Comparison of ENCODE assay signal across 1 cellular context in genomic region chr22:39316440-39317083, GRCh38.
A peak's percentile ranks its signal among the peaks of the same experiment; 100 is the strongest.
TF ChIP-seq lines count a peak whose summit lies in the region.

No MANE protein-coding gene starts in this region.

TF ChIP-seq in HepG2, 621 proteins besides CTCF, POLR2A, EP300 and RAD21 (continued from another document and continues in another):
- TF ChIP-seq SRY (CRISPR knock-in tag; IDR thresholded peaks at IDR 0.05) = no peak
- TF ChIP-seq MATR3 (CRISPR knock-in tag; IDR thresholded peaks at IDR 0.05) = no peak
- no peak for TF ChIP-seq GLMP (CRISPR knock-in tag; IDR thresholded peaks at IDR 0.05; ENCODE audit: borderline replicate concordance)
- TF ChIP-seq SP2 (CRISPR knock-in tag; IDR thresholded peaks at IDR 0.05) = no peak
- no peak for TF ChIP-seq JARID2 (CRISPR knock-in tag; IDR thresholded peaks at IDR 0.05; ENCODE audit: insufficient replicate concordance)
- no peak for TF ChIP-seq SMAD1 (CRISPR knock-in tag; IDR thresholded peaks at IDR 0.05; ENCODE audit: borderline replicate concordance, low read depth)
- TF ChIP-seq E2F2 (CRISPR knock-in tag; IDR thresholded peaks at IDR 0.05; ENCODE audit: borderline replicate concordance) = no peak
- no peak; the same call in 1 of the 2 replicates for TF ChIP-seq ZBTB38 (CRISPR knock-in tag; IDR thresholded peaks at IDR 0.05)
- TF ChIP-seq THRA (CRISPR knock-in tag; IDR thresholded peaks at IDR 0.05; ENCODE audit: borderline replicate concordance) = 0 out of 2 replicates have a peak, but pooled peaks have one; percentile 9
- TF ChIP-seq POGZ (CRISPR knock-in tag; IDR thresholded peaks at IDR 0.05) = no peak
- TF ChIP-seq MAF1 (CRISPR knock-in tag; IDR thresholded peaks at IDR 0.05; ENCODE audit: borderline replicate concordance) = no peak
- peak; percentile 89 for TF ChIP-seq FOSL2 (CRISPR knock-in tag; IDR thresholded peaks at IDR 0.05)
- no peak for TF ChIP-seq NBN (conservative IDR thresholded peaks at IDR 0.05)
- TF ChIP-seq ETS1 (CRISPR knock-in tag; IDR thresholded peaks at IDR 0.05) = no peak
- no peak for TF ChIP-seq ZNF678 (CRISPR knock-in tag; IDR thresholded peaks at IDR 0.05)
- 0 out of 2 replicates have a peak, but pooled peaks have one; percentile 24 for TF ChIP-seq SSRP1 (CRISPR knock-in tag; IDR thresholded peaks at IDR 0.05)
- no peak for TF ChIP-seq TAF1 (CRISPR knock-in tag; IDR thresholded peaks at IDR 0.05)
- no peak for TF ChIP-seq ZBTB7A (CRISPR knock-in tag; IDR thresholded peaks at IDR 0.05)
- no peak for TF ChIP-seq ZNF17 (CRISPR knock-in tag; IDR thresholded peaks at IDR 0.05)
- 0 out of 2 replicates have a peak, but pooled peaks have one; percentile 35 for TF ChIP-seq JUN (CRISPR knock-in tag; IDR thresholded peaks at IDR 0.05)
- TF ChIP-seq ZNF598 (CRISPR knock-in tag; IDR thresholded peaks at IDR 0.05; ENCODE audit: borderline replicate concordance) = no peak; the same call in 1 of the 2 replicates
- no peak for TF ChIP-seq ZNF383 (CRISPR knock-in tag; IDR thresholded peaks at IDR 0.05; ENCODE audit: borderline replicate concordance)
- TF ChIP-seq ZFP37 (CRISPR knock-in tag; IDR thresholded peaks at IDR 0.05; ENCODE audit: borderline replicate concordance) = no peak
- peak; percentile 91 for TF ChIP-seq XRCC5 (optimal IDR thresholded peaks at IDR 0.05; ENCODE audit: low read length)
- no peak for TF ChIP-seq PRDM4 (CRISPR knock-in tag; IDR thresholded peaks at IDR 0.05; ENCODE audit: borderline replicate concordance)
- no peak for TF ChIP-seq ZNF629 (CRISPR knock-in tag; conservative IDR thresholded peaks at IDR 0.05)
- no peak for TF ChIP-seq BCL6 (CRISPR knock-in tag; IDR thresholded peaks at IDR 0.05)
- TF ChIP-seq ZNF24 (IDR thresholded peaks at IDR 0.05) = no peak
- TF ChIP-seq GABPB1 (CRISPR knock-in tag; IDR thresholded peaks at IDR 0.05) = 0 out of 2 replicates have a peak, but pooled peaks have one; percentile 18
- TF ChIP-seq ZNF296 (CRISPR knock-in tag; conservative IDR thresholded peaks at IDR 0.05) = no peak
- TF ChIP-seq ATRX (CRISPR knock-in tag; IDR thresholded peaks at IDR 0.05; ENCODE audit: borderline replicate concordance) = no peak
- peak; percentile 58 for TF ChIP-seq ZNF687 (CRISPR knock-in tag; IDR thresholded peaks at IDR 0.05)
- no peak for TF ChIP-seq MLLT10 (CRISPR knock-in tag; IDR thresholded peaks at IDR 0.05)
- TF ChIP-seq ZNF234 (CRISPR knock-in tag; conservative IDR thresholded peaks at IDR 0.05) = no peak
- TF ChIP-seq RXRA (CRISPR knock-in tag; IDR thresholded peaks at IDR 0.05) = no peak
- no peak for TF ChIP-seq NFKB2 (CRISPR knock-in tag; IDR thresholded peaks at IDR 0.05; ENCODE audit: borderline replicate concordance)
- TF ChIP-seq TBP (CRISPR knock-in tag; IDR thresholded peaks at IDR 0.05) = no peak
- TF ChIP-seq EHMT2 (IDR thresholded peaks at IDR 0.05; ENCODE audit: borderline replicate concordance, low read depth, low read length) = no peak
- TF ChIP-seq ZNF790 (CRISPR knock-in tag; IDR thresholded peaks at IDR 0.05; ENCODE audit: borderline replicate concordance) = no peak
- TF ChIP-seq ASH2L (IDR thresholded peaks at IDR 0.05; ENCODE audit: insufficient read length, low read depth, low read length) = no peak
- no peak for TF ChIP-seq ZNF225 (CRISPR knock-in tag; IDR thresholded peaks at IDR 0.05)
- no peak for TF ChIP-seq NFIC (IDR thresholded peaks at IDR 0.05; ENCODE audit: low read length)
- TF ChIP-seq ZNF430 (CRISPR knock-in tag; IDR thresholded peaks at IDR 0.05) = 0 out of 2 replicates have a peak, but pooled peaks have one; percentile 59
- 0 out of 2 replicates have a peak, but pooled peaks have one; percentile 31 for TF ChIP-seq HOXA5 (CRISPR knock-in tag; IDR thresholded peaks at IDR 0.05)
- no peak for TF ChIP-seq NFRKB (IDR thresholded peaks at IDR 0.05)
- TF ChIP-seq ZNF570 (CRISPR knock-in tag; IDR thresholded peaks at IDR 0.05; ENCODE audit: borderline replicate concordance) = no peak
- TF ChIP-seq TFE3 (CRISPR knock-in tag; IDR thresholded peaks at IDR 0.05) = peak; percentile 25; the same call in 1 of the 2 replicates
- TF ChIP-seq BHLHE40 (IDR thresholded peaks at IDR 0.05; ENCODE audit: low read length) = peak; percentile 80
- no peak for TF ChIP-seq ZNF530 (CRISPR knock-in tag; IDR thresholded peaks at IDR 0.05; ENCODE audit: low read depth)
- TF ChIP-seq GZF1 (CRISPR knock-in tag; IDR thresholded peaks at IDR 0.05) = no peak
- TF ChIP-seq LCORL (IDR thresholded peaks at IDR 0.05) = no peak
- peak; percentile 49; the same call in 1 of the 2 replicates for TF ChIP-seq LCORL (CRISPR knock-in tag; IDR thresholded peaks at IDR 0.05)
- TF ChIP-seq ATF6 (CRISPR knock-in tag; conservative IDR thresholded peaks at IDR 0.05) = no peak
- TF ChIP-seq ZFX (CRISPR knock-in tag; IDR thresholded peaks at IDR 0.05; ENCODE audit: low read depth) = peak; percentile 36; the same call in 1 of the 2 replicates
- TF ChIP-seq IKZF5 (CRISPR knock-in tag; IDR thresholded peaks at IDR 0.05) = no peak
- TF ChIP-seq SMARCC2 (IDR thresholded peaks at IDR 0.05) = no peak
- TF ChIP-seq ZNF274 (CRISPR knock-in tag; IDR thresholded peaks at IDR 0.05) = 0 out of 2 replicates have a peak, but pooled peaks have one; percentile 30
- no peak for TF ChIP-seq ZNF232 (CRISPR knock-in tag; IDR thresholded peaks at IDR 0.05; ENCODE audit: borderline replicate concordance)
- peak; percentile 35; the same call in 1 of the 2 replicates for TF ChIP-seq GATAD2A (CRISPR knock-in tag; IDR thresholded peaks at IDR 0.05)
- 0 out of 2 replicates have a peak, but pooled peaks have one; percentile 24 for TF ChIP-seq KDM2A (CRISPR knock-in tag; IDR thresholded peaks at IDR 0.05; ENCODE audit: borderline replicate concordance, low read depth)
